ENCODE assay signal across 8 cellular contexts in the genomic region with DNA sequence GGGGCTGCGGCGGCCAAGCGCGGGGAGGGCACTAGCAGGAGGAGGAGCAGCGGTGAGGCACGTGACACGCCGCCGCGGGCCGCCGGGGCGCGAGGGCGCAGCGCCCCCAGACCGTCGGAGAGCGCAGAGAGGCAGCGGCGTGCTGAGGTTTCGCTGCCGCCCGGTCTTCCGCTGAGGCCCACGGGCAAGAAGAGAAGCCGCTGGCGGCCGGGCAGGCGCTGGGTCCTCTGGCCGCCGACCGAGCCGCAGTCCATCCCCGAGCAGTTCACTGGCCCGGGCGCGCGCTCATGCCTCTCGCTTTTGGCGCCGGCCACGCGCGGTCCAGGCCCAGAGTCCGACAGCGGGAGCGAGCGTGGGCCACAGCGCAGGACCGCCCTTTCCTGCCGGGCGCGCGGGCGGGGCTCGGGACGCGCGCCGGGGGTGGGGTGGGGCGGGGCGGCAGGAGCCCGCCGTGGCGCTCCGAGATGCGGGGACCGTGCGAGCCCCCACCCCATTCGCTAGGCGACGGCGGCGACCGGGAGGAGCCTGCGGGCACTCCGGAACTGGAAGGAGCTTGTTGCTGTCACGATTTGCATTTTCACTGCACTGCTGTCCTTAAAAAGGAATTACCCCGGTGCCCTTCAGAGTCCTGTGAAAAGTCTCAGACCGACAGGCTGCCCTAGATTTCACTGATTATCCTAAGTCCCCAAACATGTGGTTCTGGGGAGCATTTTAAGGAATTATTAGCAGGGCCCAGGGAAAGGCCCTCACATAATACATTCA. TPM values are rescaled to one million over a fixed set of nuclear protein-coding genes. Genes with fewer than 3 reads are reported as not detected.
A peak's percentile ranks its signal among the peaks of the same experiment; 100 is the strongest.
DNase-seq lines count a peak whose midpoint lies in the region; ATAC-seq and TF ChIP-seq lines count a peak whose summit lies in the region.

A gene with protein sequence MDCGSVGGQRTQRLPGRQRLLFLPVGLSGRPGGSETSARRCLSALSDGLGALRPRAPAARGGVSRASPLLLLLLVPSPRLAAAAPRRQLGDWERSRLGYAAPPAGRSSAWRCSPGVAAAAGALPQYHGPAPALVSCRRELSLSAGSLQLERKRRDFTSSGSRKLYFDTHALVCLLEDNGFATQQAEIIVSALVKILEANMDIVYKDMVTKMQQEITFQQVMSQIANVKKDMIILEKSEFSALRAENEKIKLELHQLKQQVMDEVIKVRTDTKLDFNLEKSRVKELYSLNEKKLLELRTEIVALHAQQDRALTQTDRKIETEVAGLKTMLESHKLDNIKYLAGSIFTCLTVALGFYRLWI (minus strand): TSS at position 382 of the 762 bp plus-strand sequence. CDS start 128 bp downstream, at position 254.

- no peak for TF ChIP-seq CTCF in natural killer cell (IDR thresholded peaks at IDR 0.05)

- ATAC-seq in GM21723 (IDR thresholded peaks at IDR 0.05; ENCODE audit: unreplicated experiment) (peak; percentile 84), natural killer cell (peak; percentile 84 to 91 (median 90))
- peak; percentile 88 for ATAC-seq in activated T-helper 17 cell treated with anti-CD3 and anti-CD28 coated beads, Interleukin-2, amount 50 U/mL, for 72 hours (replicated peaks)

- H3K27me3 Mint-ChIP-seq in activated T-helper 17 cell treated with anti-CD3 and anti-CD28 coated beads, Interleukin-2, amount 50 U/mL, for 72 hours: no peaks in the 10 kb centered on the region
- no peaks in the 10 kb centered on the region for H3K27me3 Mint-ChIP-seq in natural killer cell (ENCODE audit: low read depth in 2 of 2)

- peaks cover 3% of the 10 kb centered on the region for H3K36me3 Mint-ChIP-seq in activated T-helper 17 cell treated with anti-CD3 and anti-CD28 coated beads, Interleukin-2, amount 50 U/mL, for 72 hours (ENCODE audit: low read depth)
- H3K36me3 Mint-ChIP-seq in natural killer cell: no peaks in the 10 kb centered on the region

- intact Hi-C loops in natural killer cell (cut with micrococcal nuclease): loop anchor here (5.0 kb wide), 1 partner anchor 303 kb away; a partner anchor contains a TSS

- H3K4me3 Mint-ChIP-seq in activated T-helper 17 cell treated with anti-CD3 and anti-CD28 coated beads, Interleukin-2, amount 50 U/mL, for 72 hours: peak within 1 kb of the TSS; percentile 86
- H3K4me3 Mint-ChIP-seq in natural killer cell: peak within 1 kb of the TSS; percentile 89

- DNase-seq in Daoy (ENCODE audit: low read depth): peak; percentile 95
- DNase-seq in KG1 (lab: John Stamatoyannopoulos, UW): peak; percentile 76
- DNase-seq in RPMI7951 (ENCODE audit: low read depth): peak; percentile 89
- DNase-seq in fibroblast of peridontal ligament (ENCODE audit: extremely low read depth): peak; percentile 66
- peak; percentile 76 for DNase-seq in natural killer cell
- peak; percentile 61 to 84 (median 74) for DNase-seq in stimulated activated naive CD4-positive, alpha-beta T cell (lab: John Stamatoyannopoulos, UW)

- peaks cover 20% of the 10 kb centered on the region for H3K4me1 Mint-ChIP-seq in activated T-helper 17 cell treated with anti-CD3 and anti-CD28 coated beads, Interleukin-2, amount 50 U/mL, for 72 hours
- peaks cover 29 to 33% of the 10 kb centered on the region in 2 donors for H3K4me1 Mint-ChIP-seq in natural killer cell

- H3K27ac Mint-ChIP-seq in activated T-helper 17 cell treated with anti-CD3 and anti-CD28 coated beads, Interleukin-2, amount 50 U/mL, for 72 hours: peak within 1 kb of the TSS; percentile 82
- H3K27ac Mint-ChIP-seq in natural killer cell: peak within 1 kb of the TSS; percentile 70 to 82

- H3K9me3 Mint-ChIP-seq in activated T-helper 17 cell treated with anti-CD3 and anti-CD28 coated beads, Interleukin-2, amount 50 U/mL, for 72 hours: no peaks in the 10 kb centered on the region
- H3K9me3 Mint-ChIP-seq in natural killer cell: no peaks in the 10 kb centered on the region

RNA-seq across cellular contexts. Expression of the gene that starts here (rescaled TPM):
- total RNA-seq in Daoy (2014; rRNA removed; shearing (Covaris generic)): 33.0 and 71.1 TPM in 2 replicates
- total RNA-seq in RPMI7951 (2014; rRNA removed; shearing (Covaris generic)): 23.3 and 23.5 TPM in 2 replicates
- total RNA-seq in activated T-helper 17 cell treated with anti-CD3 and anti-CD28 coated beads, Interleukin-2, amount 50 U/mL, for 72 hours: 10 to 100 TPM; 21.1 to 40.8 TPM
- total RNA-seq in natural killer cell: 1 to 10 TPM; 6.0 to 9.6 (median 7.9) TPM

Comparison
In these comparisons a context has a peak if more than half of its experiments do, and no peak if none do; other contexts are left out.
1. Peak in every context shown above with its lines: DNase-seq and ATAC-seq.